ENCODE assay signal across 22 cellular contexts in genomic region chr10:103610921-103611511, GRCh38.
DNase-seq lines count a peak whose midpoint lies in the region; ATAC-seq, FAIRE-seq and TF ChIP-seq lines count a peak whose summit lies in the region.
"Had no signal": no experiment of that assay in that cellular context is flagged by ENCODE, and none has a peak within 500 bp of the region (broad histone marks: within the 10 kb centered on the region; RNA-seq: fewer than 3 reads in every experiment).

No MANE protein-coding gene starts in this region.

- ATAC-seq in HepG2 (no peak), right lobe of liver (no peak)
- ATAC-seq: PC-3 had no signal

- no peak for TF ChIP-seq EP300 in HepG2 (IDR thresholded peaks at IDR 0.05; ENCODE audit: low read depth in 2 of 2, low read length in 2 of 2)
- no peak for TF ChIP-seq EP300 in HepG2 (CRISPR knock-in tag; IDR thresholded peaks at IDR 0.05; ENCODE audit: borderline replicate concordance)

- H3K9me3 ChIP-seq in HepG2 (ENCODE audit: low read length) (no peaks in the 10 kb centered on the region), right lobe of liver (no peaks in the 10 kb centered on the region), osteoblast (ENCODE audit: low read depth, low read length) (no peaks in the 10 kb centered on the region)
- H3K9me3 ChIP-seq: SJCRH30 had no signal

- in situ Hi-C loops in HepG2 (cut with HindIII; ENCODE audit: extremely low pct_ligation_motif_present, low pct_unique_long_range_greater_than_20kb): no loop called here

- peaks cover 21 to 59% of the 10 kb centered on the region in 2 experiments for H3K36me3 ChIP-seq in HepG2 (replicated peaks in 1 of 2; ENCODE audit: control insufficient read depth in 1 of 2, insufficient read depth in 2 of 2, low read length in 2 of 2)
- H3K36me3 ChIP-seq in right lobe of liver: peaks cover 0 to 29% (median 9%) of the 10 kb centered on the region in 4 donors
- peaks cover 54% of the 10 kb centered on the region for H3K36me3 ChIP-seq in osteoblast (ENCODE audit: insufficient read depth, low read length)
- H3K36me3 ChIP-seq: SJCRH30 had no signal

- DNase-seq in HepG2 (ENCODE audit: low spot score) (no peak), right lobe of liver (no peak), osteoblast (ENCODE audit: insufficient read length, low spot score, missing footprints) (peak; percentile 43), type B pancreatic cell (ENCODE audit: extremely low spot score, unreplicated experiment) (no peak), posterior vena cava (ENCODE audit: low spot score) (no peak), nucleus accumbens (lab: John Stamatoyannopoulos, UW) (no peak)
- no peak for DNase-seq in NK-92 treated with Interleukin-12 subunit alpha and Interleukin-12 subunit beta, amount 100 ng/mL, for 24 hours (lab: John Stamatoyannopoulos, UW)
- DNase-seq: CD8-positive, alpha-beta memory T cell; DMS53; EL; Karpas-422; NCI-H1417 treated with DMSO at 0.1 percent for 48 hours; NCI-H187 treated with DMSO at 0.1 percent for 48 hours; NCI-H2227 treated with DMSO at 0.1 percent for 48 hours; NCI-H524; PC-3; RPMI8226; SJCRH30 had no signal

- H3K27ac ChIP-seq in HepG2 (ENCODE audit: extremely low read length, insufficient read depth, low read length): no peak overlapping the region
- H3K27ac ChIP-seq in right lobe of liver: no peak overlapping the region
- peak overlapping the region; percentile 15 for H3K27ac ChIP-seq in osteoblast (ENCODE audit: low read depth, low read length)
- H3K27ac ChIP-seq: SJCRH30 had no signal

- H3K9me3 Mint-ChIP-seq in dendritic cell treated with granulocyte-macrophage colony-stimulating factor and Interleukin-4, amounts not matched to agents 40 ng/mL and 50 ng/mL, for 4 days: no peaks in the 10 kb centered on the region
- no peaks in the 10 kb centered on the region for H3K9me3 Mint-ChIP-seq in type B pancreatic cell
- H3K9me3 Mint-ChIP-seq: CD8-positive, alpha-beta memory T cell had no signal

- BruUV-seq in HepG2 (replicated peaks; lab: Mats Ljungman, UMichigan): no TSS peak

- peaks cover 19% of the 10 kb centered on the region for H3K36me3 Mint-ChIP-seq in dendritic cell treated with granulocyte-macrophage colony-stimulating factor and Interleukin-4, amounts not matched to agents 40 ng/mL and 50 ng/mL, for 4 days (ENCODE audit: low read depth)
- H3K36me3 Mint-ChIP-seq in type B pancreatic cell: peaks cover 16% of the 10 kb centered on the region

- H3K79me2 ChIP-seq in HepG2 (ENCODE audit: insufficient read depth, low read length) (no peaks in the 10 kb centered on the region), osteoblast (ENCODE audit: insufficient read depth, low read length) (no peaks in the 10 kb centered on the region)

- POLR2A ChIA-PET in HepG2 (lab: Yijun Ruan, JAX): no interaction called here

- WGBS in HepG2 (ENCODE audit: low lambda C conversion rate): 86% methylated on average over 8 of the region's 9 CpGs
- 67% methylated on average over 6 of the region's 9 CpGs for WGBS in right lobe of liver (ENCODE audit: insufficient coverage, low coverage, low lambda C conversion rate, missing lambda C conversion rate)

- no peak overlapping the region for H3K4me3 ChIP-seq in HepG2 (replicated peaks in 1 of 3; ENCODE audit: insufficient read depth in 1 of 3, low read depth in 2 of 3, low read length in 3 of 3)
- no peak overlapping the region for H3K4me3 ChIP-seq in right lobe of liver
- H3K4me3 ChIP-seq in osteoblast (ENCODE audit: insufficient read depth, low read length): no peak overlapping the region
- H3K4me3 ChIP-seq: BLaER1 treated with 17β-estradiol and CSF1 and Interleukin-3, amounts not matched to agents 10 nM and 100 nM; SJCRH30 had no signal

- H3K27me3 ChIP-seq in HepG2 (ENCODE audit: control insufficient read depth in 1 of 2, insufficient read depth in 2 of 2, low read length in 2 of 2) (no peaks in the 10 kb centered on the region), right lobe of liver (no peaks in the 10 kb centered on the region), osteoblast (ENCODE audit: insufficient read depth, low read length) (no peaks in the 10 kb centered on the region)
- H3K27me3 ChIP-seq: BLaER1 treated with 17β-estradiol and CSF1 and Interleukin-3, amounts not matched to agents 10 nM and 100 nM; SJCRH30 had no signal

- H3K9ac ChIP-seq in HepG2 (ENCODE audit: insufficient read depth, low read depth, low read length): no peak overlapping the region

- TF ChIP-seq CTCF in HepG2 (CRISPR knock-in tag; IDR thresholded peaks at IDR 0.05) (no peak), right lobe of liver (IDR thresholded peaks at IDR 0.05) (no peak), osteoblast (IDR thresholded peaks at IDR 0.05; ENCODE audit: extremely low read depth, low read depth, low read length) (no peak), type B pancreatic cell (conservative IDR thresholded peaks at IDR 0.05) (no peak)

- no peaks in the 10 kb centered on the region for H3K4me1 ChIP-seq in HepG2 (ENCODE audit: insufficient read depth, low read length)
- H3K4me1 ChIP-seq in right lobe of liver: peaks cover 0 to 1% (median under 1%) of the 10 kb centered on the region in 4 donors
- peaks cover 28% of the 10 kb centered on the region for H3K4me1 ChIP-seq in osteoblast (ENCODE audit: insufficient read depth, low read length)

- TF ChIP-seq POLR2A in HepG2 (IDR thresholded peaks at IDR 0.05; ENCODE audit: insufficient read depth in 1 of 2, low read depth in 2 of 2, low read length in 2 of 2) (no peak), right lobe of liver (IDR thresholded peaks at IDR 0.05) (no peak)

- no peak for FAIRE-seq in HepG2 (lab: Jason Lieb, UNC)
- FAIRE-seq: GM12891, H1 had no signal

- CTCF ChIA-PET in HepG2 (lab: Yijun Ruan, JAX; ENCODE audit: low intra/inter-chr PET ratio, low total read pairs): no interaction called here

- no peaks in the 10 kb centered on the region for H4K20me1 ChIP-seq in HepG2 (ENCODE audit: insufficient read depth, low read length)
- H4K20me1 ChIP-seq in osteoblast (ENCODE audit: insufficient read depth, low read length): no peaks in the 10 kb centered on the region

- H3K4me2 ChIP-seq in HepG2 (ENCODE audit: low read depth, low read length): no peak overlapping the region
- no peak overlapping the region for H3K4me2 ChIP-seq in osteoblast (ENCODE audit: insufficient read depth, low read length)

- no peak for TF ChIP-seq RAD21 in HepG2 (CRISPR knock-in tag; IDR thresholded peaks at IDR 0.05)

- H3K4me1 Mint-ChIP-seq in dendritic cell treated with granulocyte-macrophage colony-stimulating factor and Interleukin-4, amounts not matched to agents 40 ng/mL and 50 ng/mL, for 4 days (ENCODE audit: low read depth): peaks cover 46% of the 10 kb centered on the region
- H3K4me1 Mint-ChIP-seq in type B pancreatic cell (ENCODE audit: unreplicated experiment): peaks cover 12% of the 10 kb centered on the region
- H3K4me1 Mint-ChIP-seq: CD8-positive, alpha-beta memory T cell had no signal

- intact Hi-C loops in HepG2 (cut with micrococcal nuclease; ENCODE audit: unreplicated experiment): no loop called here
- intact Hi-C loops in right lobe of liver (cut with DNase I): no loop called here
- intact Hi-C loops in dendritic cell treated with granulocyte-macrophage colony-stimulating factor and Interleukin-4, amounts not matched to agents 40 ng/mL and 50 ng/mL, for 4 days (cut with micrococcal nuclease): no loop called here
- intact Hi-C loops in posterior vena cava (cut with DNase I): loop anchor here (5.0 to 10.0 kb wide), 2 partner anchors 54 to 61 kb away; no protein-coding TSS in a partner anchor

- H3K27ac Mint-ChIP-seq in dendritic cell treated with granulocyte-macrophage colony-stimulating factor and Interleukin-4, amounts not matched to agents 40 ng/mL and 50 ng/mL, for 4 days: peak overlapping the region; percentile 32
- H3K27ac Mint-ChIP-seq in type B pancreatic cell: peak overlapping the region; percentile 54

- H2AFZ ChIP-seq in HepG2 (ENCODE audit: low read length) (no peak overlapping the region), osteoblast (ENCODE audit: low read length) (no peak overlapping the region)

- H3K4me3 Mint-ChIP-seq in dendritic cell treated with granulocyte-macrophage colony-stimulating factor and Interleukin-4, amounts not matched to agents 40 ng/mL and 50 ng/mL, for 4 days: no peak overlapping the region
- H3K4me3 Mint-ChIP-seq in type B pancreatic cell: no peak overlapping the region
- H3K4me3 Mint-ChIP-seq: CD8-positive, alpha-beta memory T cell had no signal

- H3K27me3 Mint-ChIP-seq in dendritic cell treated with granulocyte-macrophage colony-stimulating factor and Interleukin-4, amounts not matched to agents 40 ng/mL and 50 ng/mL, for 4 days: no peaks in the 10 kb centered on the region
- H3K27me3 Mint-ChIP-seq in type B pancreatic cell: no peaks in the 10 kb centered on the region

TF ChIP-seq in HepG2, 621 proteins besides CTCF, POLR2A, EP300 and RAD21:
- TF ChIP-seq POLR2G (IDR thresholded peaks at IDR 0.05; ENCODE audit: low read depth, low read length): 0 out of 2 replicates have a peak, but pooled peaks have one; percentile 26
- peak; percentile 25 for TF ChIP-seq RBM22 (optimal IDR thresholded peaks at IDR 0.05; ENCODE audit: low read length)
- TF ChIP-seq ZXDC (CRISPR knock-in tag; IDR thresholded peaks at IDR 0.05): no peak

Comparison
In these comparisons a context has a peak if more than half of its experiments do, and no peak if none do; other contexts are left out.
1. intact Hi-C loops: an anchor here in posterior vena cava (5.0 to 10.0 kb wide); none called in HepG2, right lobe of liver and dendritic cell treated with granulocyte-macrophage colony-stimulating factor and Interleukin-4, amounts not matched to agents 40 ng/mL and 50 ng/mL, for 4 days.